8 cellular contexts compared by ENCODE assay signal in the genomic region with DNA sequence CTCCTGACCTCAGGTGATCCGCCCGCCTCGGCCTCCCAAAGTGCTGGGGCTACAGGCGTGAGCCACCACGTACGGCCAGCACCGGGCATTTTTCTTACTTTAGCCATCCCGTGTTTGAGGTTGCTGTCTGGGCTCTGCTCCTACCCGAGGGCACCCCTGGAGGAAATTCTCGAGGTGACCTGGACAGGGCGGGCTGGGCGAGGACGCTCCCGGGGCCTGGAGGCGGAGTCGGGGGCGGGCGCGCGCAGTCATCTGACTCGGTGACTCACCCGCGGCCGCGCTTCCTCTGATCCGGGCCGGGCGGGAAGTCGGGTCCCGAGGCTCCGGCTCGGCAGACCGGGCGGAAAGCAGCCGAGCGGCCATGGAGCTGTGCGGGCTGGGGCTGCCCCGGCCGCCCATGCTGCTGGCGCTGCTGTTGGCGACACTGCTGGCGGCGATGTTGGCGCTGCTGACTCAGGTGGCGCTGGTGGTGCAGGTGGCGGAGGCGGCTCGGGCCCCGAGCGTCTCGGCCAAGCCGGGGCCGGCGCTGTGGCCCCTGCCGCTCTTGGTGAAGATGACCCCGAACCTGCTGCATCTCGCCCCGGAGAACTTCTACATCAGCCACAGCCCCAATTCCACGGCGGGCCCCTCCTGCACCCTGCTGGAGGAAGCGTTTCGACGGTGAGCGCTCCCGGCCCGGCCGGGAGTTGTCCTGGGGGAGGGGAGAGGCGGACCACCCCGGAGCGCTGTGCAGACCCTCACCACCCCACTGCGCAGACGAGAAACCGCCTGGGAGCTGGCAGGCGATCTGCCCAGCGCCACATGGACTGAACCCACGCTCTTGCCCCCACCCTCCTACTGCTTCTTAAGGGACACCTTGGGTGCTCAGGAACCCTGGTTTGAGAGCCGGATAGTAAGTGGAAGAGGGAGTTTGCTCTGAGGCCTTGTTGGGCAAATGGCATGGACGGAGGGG. TPM values are rescaled to one million over a fixed set of nuclear protein-coding genes. Genes with fewer than 3 reads are reported as not detected.
A peak's percentile ranks its signal among the peaks of the same experiment; 100 is the strongest.
DNase-seq lines count a peak whose midpoint lies in the region; ATAC-seq and TF ChIP-seq lines count a peak whose summit lies in the region.

A gene (plus strand): TSS at position 334 of the 952 bp plus-strand sequence. CDS start 28 bp downstream, at position 362.

- H3K9ac ChIP-seq in DND-41 (ENCODE audit: low read depth, low read length) = peak within 1 kb of the TSS; percentile 79
- peak within 1 kb of the TSS; percentile 75 for H3K9ac ChIP-seq in neural cell (ENCODE audit: low read length)

- H2AFZ ChIP-seq in DND-41 (ENCODE audit: low read depth, low read length) (peak within 1 kb of the TSS; percentile 91), neural cell (ENCODE audit: low read depth, low read length) (peak within 1 kb of the TSS; percentile 76)

- H3K79me2 ChIP-seq in DND-41 (ENCODE audit: insufficient read depth, low read length) (peaks cover 20% of the 10 kb centered on the region), neural cell (replicated peaks; ENCODE audit: insufficient read depth, low read length) (no peaks in the 10 kb centered on the region)

- TF ChIP-seq CTCF in DND-41 (IDR thresholded peaks at IDR 0.05; ENCODE audit: borderline replicate concordance, extremely low read depth, low read length, poor library complexity, severe bottlenecking) = peak; percentile 5
- TF ChIP-seq CTCF in fibroblast of villous mesenchyme (IDR thresholded peaks at IDR 0.05; ENCODE audit: insufficient read depth, low read depth, low read length) = no peak
- TF ChIP-seq CTCF in neural cell (IDR thresholded peaks at IDR 0.05; ENCODE audit: poor library complexity, severe bottlenecking) = peak; percentile 52

- H4K20me1 ChIP-seq in DND-41 (ENCODE audit: insufficient read depth, low read length) (peaks cover 2% of the 10 kb centered on the region; the same call in 1 of the 2 replicates), neural cell (ENCODE audit: insufficient read depth) (no peaks in the 10 kb centered on the region)

- TF ChIP-seq RAD21 in neural cell (conservative IDR thresholded peaks at IDR 0.05) = no peak

- peak; percentile 82 for DNase-seq in DND-41
- peak; percentile 72 for DNase-seq in HuH-7.5 (ENCODE audit: low spot score)
- DNase-seq in SHP77 treated with DMSO at 0.1 percent for 48 hours (lab: John Stamatoyannopoulos, UW) = peak; percentile 36
- DNase-seq in activated gamma-delta T cell (lab: John Stamatoyannopoulos, UW) = peak; percentile 72
- peak; percentile 85 for DNase-seq in fibroblast of villous mesenchyme (ENCODE audit: low read depth)
- DNase-seq in stimulated activated naive CD8-positive, alpha-beta T cell treated with anti-CD3 and anti-CD28 coated beads, Interleukin-15, amount 100 ng/mL, for 72 hours = peak; percentile 82 to 89

- H3K9me3 Mint-ChIP-seq in stimulated activated naive CD8-positive, alpha-beta T cell treated with anti-CD3 and anti-CD28 coated beads, Interleukin-15, amount 100 ng/mL, for 72 hours = no peaks in the 10 kb centered on the region

- H3K36me3 ChIP-seq in DND-41 (ENCODE audit: insufficient read depth, low read length) = peaks cover 16% of the 10 kb centered on the region; the same call in 1 of the 2 replicates
- no peaks in the 10 kb centered on the region for H3K36me3 ChIP-seq in neural cell (ENCODE audit: insufficient read depth, low read length)

- H3K27me3 Mint-ChIP-seq in stimulated activated naive CD8-positive, alpha-beta T cell treated with anti-CD3 and anti-CD28 coated beads, Interleukin-15, amount 100 ng/mL, for 72 hours = peaks cover 6% of the 10 kb centered on the region

- H3K27me3 ChIP-seq in DND-41 (ENCODE audit: insufficient read depth, low read length, poor library complexity) (no peaks in the 10 kb centered on the region), neural cell (ENCODE audit: insufficient read depth, low read depth, low read length) (no peaks in the 10 kb centered on the region)

- no peaks in the 10 kb centered on the region for H3F3A ChIP-seq in neural cell (ENCODE audit: insufficient read depth, low read length, poor library complexity, severe bottlenecking)

- peak within 1 kb of the TSS; percentile 83 to 93 for H3K27ac Mint-ChIP-seq in stimulated activated naive CD8-positive, alpha-beta T cell treated with anti-CD3 and anti-CD28 coated beads, Interleukin-15, amount 100 ng/mL, for 72 hours

- no peaks in the 10 kb centered on the region for H3K9me2 ChIP-seq in neural cell (ENCODE audit: insufficient read depth, low read length)

- H3K9me3 ChIP-seq in DND-41 (ENCODE audit: insufficient read depth, low read length, severe bottlenecking) = no peaks in the 10 kb centered on the region
- no peaks in the 10 kb centered on the region for H3K9me3 ChIP-seq in neural cell (ENCODE audit: low read length)

- H3K27ac ChIP-seq in DND-41 (ENCODE audit: low read length) = peak within 1 kb of the TSS; percentile 67
- no peak within 1 kb of the TSS for H3K27ac ChIP-seq in neural cell (ENCODE audit: low read length)

- H3K4me1 Mint-ChIP-seq in stimulated activated naive CD8-positive, alpha-beta T cell treated with anti-CD3 and anti-CD28 coated beads, Interleukin-15, amount 100 ng/mL, for 72 hours = peaks cover 15% of the 10 kb centered on the region

- H3K4me2 ChIP-seq in DND-41 (ENCODE audit: insufficient read depth, low read length) (peak within 1 kb of the TSS; percentile 90), neural cell (ENCODE audit: low read length) (peak within 1 kb of the TSS; percentile 37)

- H3K4me3 ChIP-seq in DND-41 (ENCODE audit: low read depth in 1 of 2, low read length in 2 of 2) (peak within 1 kb of the TSS; percentile 46 to 76), fibroblast of villous mesenchyme (ENCODE audit: low read depth, low read length) (peak within 1 kb of the TSS; percentile 92), neural cell (ENCODE audit: low read length) (peak within 1 kb of the TSS; percentile 90)

- peak within 1 kb of the TSS; percentile 84 for H3K4me3 Mint-ChIP-seq in stimulated activated naive CD8-positive, alpha-beta T cell treated with anti-CD3 and anti-CD28 coated beads, Interleukin-15, amount 100 ng/mL, for 72 hours

- ATAC-seq in DND-41 (ENCODE audit: insufficient read depth, low read depth) (peak; percentile 90), GM21515 (IDR thresholded peaks at IDR 0.05; ENCODE audit: unreplicated experiment) (peak; percentile 80)
- ATAC-seq in stimulated activated naive CD8-positive, alpha-beta T cell treated with anti-CD3 and anti-CD28 coated beads, Interleukin-15, amount 100 ng/mL, for 72 hours = peak; percentile 97

- peak; percentile 20 for TF ChIP-seq EP300 in neural cell (conservative IDR thresholded peaks at IDR 0.05; ENCODE audit: poor library complexity, severe bottlenecking)

- H3K4me1 ChIP-seq in DND-41 (ENCODE audit: insufficient read depth, low read length) = peaks cover 24% of the 10 kb centered on the region

TF ChIP-seq in neural cell, 6 proteins besides CTCF, POLR2A, EP300 and RAD21:
- TF ChIP-seq TAF1 (IDR thresholded peaks at IDR 0.05; ENCODE audit: low read depth) = peak; percentile 37
- no peak for TF ChIP-seq SMC3 (conservative IDR thresholded peaks at IDR 0.05; ENCODE audit: poor library complexity)
- no peak for TF ChIP-seq EZH2 (IDR thresholded peaks at IDR 0.05; ENCODE audit: borderline replicate concordance, insufficient read depth, low read length, poor library complexity, severe bottlenecking)
- peak; percentile 65 for TF ChIP-seq POLR2AphosphoS5 (IDR thresholded peaks at IDR 0.05)
- peak; percentile 53 for TF ChIP-seq MXI1 (conservative IDR thresholded peaks at IDR 0.05; ENCODE audit: poor library complexity, severe bottlenecking)
- TF ChIP-seq, protein P1, sequence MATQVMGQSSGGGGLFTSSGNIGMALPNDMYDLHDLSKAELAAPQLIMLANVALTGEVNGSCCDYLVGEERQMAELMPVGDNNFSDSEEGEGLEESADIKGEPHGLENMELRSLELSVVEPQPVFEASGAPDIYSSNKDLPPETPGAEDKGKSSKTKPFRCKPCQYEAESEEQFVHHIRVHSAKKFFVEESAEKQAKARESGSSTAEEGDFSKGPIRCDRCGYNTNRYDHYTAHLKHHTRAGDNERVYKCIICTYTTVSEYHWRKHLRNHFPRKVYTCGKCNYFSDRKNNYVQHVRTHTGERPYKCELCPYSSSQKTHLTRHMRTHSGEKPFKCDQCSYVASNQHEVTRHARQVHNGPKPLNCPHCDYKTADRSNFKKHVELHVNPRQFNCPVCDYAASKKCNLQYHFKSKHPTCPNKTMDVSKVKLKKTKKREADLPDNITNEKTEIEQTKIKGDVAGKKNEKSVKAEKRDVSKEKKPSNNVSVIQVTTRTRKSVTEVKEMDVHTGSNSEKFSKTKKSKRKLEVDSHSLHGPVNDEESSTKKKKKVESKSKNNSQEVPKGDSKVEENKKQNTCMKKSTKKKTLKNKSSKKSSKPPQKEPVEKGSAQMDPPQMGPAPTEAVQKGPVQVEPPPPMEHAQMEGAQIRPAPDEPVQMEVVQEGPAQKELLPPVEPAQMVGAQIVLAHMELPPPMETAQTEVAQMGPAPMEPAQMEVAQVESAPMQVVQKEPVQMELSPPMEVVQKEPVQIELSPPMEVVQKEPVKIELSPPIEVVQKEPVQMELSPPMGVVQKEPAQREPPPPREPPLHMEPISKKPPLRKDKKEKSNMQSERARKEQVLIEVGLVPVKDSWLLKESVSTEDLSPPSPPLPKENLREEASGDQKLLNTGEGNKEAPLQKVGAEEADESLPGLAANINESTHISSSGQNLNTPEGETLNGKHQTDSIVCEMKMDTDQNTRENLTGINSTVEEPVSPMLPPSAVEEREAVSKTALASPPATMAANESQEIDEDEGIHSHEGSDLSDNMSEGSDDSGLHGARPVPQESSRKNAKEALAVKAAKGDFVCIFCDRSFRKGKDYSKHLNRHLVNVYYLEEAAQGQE (IDR thresholded peaks at IDR 0.05; ENCODE audit: borderline replicate concordance) = peak; percentile 54

RNA-seq across cellular contexts. Expression of the gene that starts here (rescaled TPM):
- 162 and 187 TPM in 2 replicates for total RNA-seq in fibroblast of villous mesenchyme
- polyA plus RNA-seq in neural cell = 23.1 and 25.2 TPM in 2 replicates
- polyA minus RNA-seq in neural cell = 18.0 and 23.7 TPM in 2 replicates
